Comparison of ENCODE assay signal across 8 cellular contexts in the genomic region with DNA sequence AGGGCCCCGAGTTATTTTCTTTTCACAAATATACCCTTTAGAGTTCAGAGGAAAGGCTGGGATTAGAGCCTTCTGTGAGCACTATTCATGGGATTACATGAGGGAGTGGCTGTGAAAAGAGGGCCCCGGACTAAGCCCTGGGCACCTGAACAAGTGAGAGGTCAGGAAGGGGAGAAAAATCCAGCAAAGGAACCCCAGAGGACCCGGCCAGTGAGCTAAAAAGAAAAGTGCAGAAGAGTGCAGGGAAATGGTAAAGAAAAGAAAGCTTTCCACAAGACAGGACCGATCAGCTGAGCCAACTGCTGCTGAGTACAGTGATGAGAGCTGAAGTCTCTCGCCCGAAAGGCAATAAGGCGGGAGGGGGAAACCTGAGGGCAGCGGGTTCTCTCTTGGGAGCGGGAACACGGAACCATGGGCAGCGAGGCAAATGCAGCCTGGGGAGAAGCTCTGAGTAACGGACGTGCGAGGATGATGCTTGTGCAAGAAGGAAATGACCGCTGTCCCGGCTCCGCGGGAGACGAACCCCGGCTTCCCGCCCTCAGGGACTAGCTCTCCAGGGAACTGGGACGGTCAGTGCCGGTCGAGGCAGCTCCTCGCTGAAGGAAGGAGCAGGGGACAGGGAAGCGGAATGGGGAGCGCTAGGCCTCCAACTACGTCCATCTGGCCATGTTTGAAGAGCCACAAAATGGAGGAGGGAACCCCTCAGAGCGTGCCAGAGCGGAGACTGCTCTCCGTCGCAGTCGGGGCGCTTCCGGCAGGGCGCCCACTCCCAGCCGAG. TPM values are rescaled to one million over a fixed set of nuclear protein-coding genes. Genes with fewer than 3 reads are reported as not detected.
DNase-seq lines count a peak whose midpoint lies in the region; ATAC-seq lines count a peak whose summit lies in the region.

No MANE protein-coding gene starts in this region.

- H3K9me3 Mint-ChIP-seq in central memory CD8-positive, alpha-beta T cell: no peaks in the 10 kb centered on the region

- peaks cover 30 to 43% (median 30%) of the 10 kb centered on the region in 3 donors for H3K4me1 ChIP-seq in skeletal muscle tissue (ENCODE audit: control insufficient read depth in 3 of 3, insufficient read depth in 3 of 3, low read length in 3 of 3)

- no peaks in the 10 kb centered on the region for H3K9me3 ChIP-seq in MG63
- H3K9me3 ChIP-seq in skeletal muscle tissue (ENCODE audit: control insufficient read depth in 3 of 3, low read length in 3 of 3): no peaks in the 10 kb centered on the region

- peaks cover 11% of the 10 kb centered on the region for H3K36me3 Mint-ChIP-seq in central memory CD8-positive, alpha-beta T cell (ENCODE audit: insufficient read depth)

- peak overlapping the region; percentile 90 for H3K27ac ChIP-seq in skeletal muscle tissue (ENCODE audit: low read depth, low read length)

- H3K36me3 ChIP-seq in MG63 (peaks cover 15% of the 10 kb centered on the region), skeletal muscle tissue (ENCODE audit: control insufficient read depth in 3 of 3, insufficient read depth in 3 of 3, low read length in 3 of 3) (peaks cover 0 to 4% (median 0%) of the 10 kb centered on the region in 3 donors)

- DNase-seq in GM04504 (ENCODE audit: low read depth) (peak; percentile 45), H4 (ENCODE audit: low spot score) (peak; percentile 46), MG63 (peak; percentile 72), T-helper 2 cell (peak in 3 of 5 experiments; percentile 7 to 38 (median 18)), iris pigment epithelial cell (ENCODE audit: low read depth) (peak; percentile 72), cortex of kidney (lab: John Stamatoyannopoulos, UW) (no peak)
- DNase-seq in central memory CD8-positive, alpha-beta T cell (ENCODE audit: low spot score in 2 of 2): peak in 1 of 2 donors; percentile 11

- H3K4me3 ChIP-seq in MG63 (peak overlapping the region; percentile 60), skeletal muscle tissue (ENCODE audit: low read length in 3 of 3) (peak overlapping the region; percentile 85 to 97 (median 95))

- H3K4me3 Mint-ChIP-seq in central memory CD8-positive, alpha-beta T cell: peak overlapping the region; percentile 97

- peak overlapping the region; percentile 97 for H3K27ac Mint-ChIP-seq in central memory CD8-positive, alpha-beta T cell (ENCODE audit: low read depth)

- no peaks in the 10 kb centered on the region for H3K27me3 ChIP-seq in MG63
- no peaks in the 10 kb centered on the region for H3K27me3 ChIP-seq in skeletal muscle tissue (ENCODE audit: control insufficient read depth in 3 of 3, insufficient read depth in 3 of 3, low read length in 3 of 3)

- peak overlapping the region; percentile 79 to 96 (median 92) for H3K9ac ChIP-seq in skeletal muscle tissue (ENCODE audit: low read depth in 1 of 3, low read length in 3 of 3)

- H3K4me1 Mint-ChIP-seq in central memory CD8-positive, alpha-beta T cell: peaks cover 35% of the 10 kb centered on the region

- peak; percentile 39 for ATAC-seq in central memory CD8-positive, alpha-beta T cell (replicated peaks; ENCODE audit: extremely low read depth, poor library complexity, severe bottlenecking)

- peaks cover under 1% of the 10 kb centered on the region for H3K27me3 Mint-ChIP-seq in central memory CD8-positive, alpha-beta T cell

RNA-seq across cellular contexts. Expression of a gene that starts 0.7 kb away (rescaled TPM):
- 158 and 160 TPM in 2 replicates for total RNA-seq in H4 (2014; rRNA removed; shearing (Covaris generic))
- 115 and 126 TPM in 2 replicates for total RNA-seq in MG63 (2014; rRNA removed; shearing (Covaris generic); ENCODE audit: low replicate concordance)
- total RNA-seq in skeletal muscle tissue: 63.7 TPM
